In genomic region chr2:145412155-145412554, GRCh38 we compare ENCODE assay signal across 8 cellular contexts.
A peak's percentile ranks its signal among the peaks of the same experiment; 100 is the strongest.
DNase-seq lines count a peak whose midpoint lies in the region; ATAC-seq and FAIRE-seq lines count a peak whose summit lies in the region.

No MANE protein-coding gene starts in this region.

- peak; percentile 49 for DNase-seq in NCI-H146 treated with DMSO at 0.1 percent for 48 hours (lab: John Stamatoyannopoulos, UW; ENCODE audit: unreplicated experiment)
- no peak for DNase-seq in HT-29 (ENCODE audit: low spot score)
- DNase-seq in kidney glomerular epithelial cell (lab: John Stamatoyannopoulos, UW): no peak
- no peak for DNase-seq in NCI-H524 (lab: John Stamatoyannopoulos, UW)
- DNase-seq in GM19239 (ENCODE audit: insufficient read length, low spot score): no peak

- peak; percentile 36 for ATAC-seq in GM18511 (IDR thresholded peaks at IDR 0.05; ENCODE audit: unreplicated experiment)
- ATAC-seq in GM21367 (IDR thresholded peaks at IDR 0.05; ENCODE audit: unreplicated experiment): peak; percentile 31
- ATAC-seq in HG03064 (IDR thresholded peaks at IDR 0.05; ENCODE audit: low read depth, unreplicated experiment): peak; percentile 31

- no peak for FAIRE-seq in GM19239 (lab: Jason Lieb, UNC)
